Comparison of ENCODE assay signal across 8 cellular contexts in genomic region chr11:125404811-125405481, GRCh38.
A peak's percentile ranks its signal among the peaks of the same experiment; 100 is the strongest.
DNase-seq lines count a peak whose midpoint lies in the region; ATAC-seq and TF ChIP-seq lines count a peak whose summit lies in the region.

No MANE protein-coding gene starts in this region.

- no peaks in the 10 kb centered on the region for H3K36me3 Mint-ChIP-seq in HFFc6 (ENCODE audit: low read depth)

- H3K27me3 Mint-ChIP-seq in HFFc6 (ENCODE audit: insufficient read depth): peaks cover 41% of the 10 kb centered on the region

- ATAC-seq in left lobe of liver: peak; percentile 98

- DNase-seq in HFFc6 (peak; percentile 22), NCI-H1092 treated with DMSO at 0.1 percent for 48 hours (lab: John Stamatoyannopoulos, UW) (peak; percentile 51), left lobe of liver (ENCODE audit: low spot score) (peak; percentile 63), NCI-H146 (lab: John Stamatoyannopoulos, UW) (no peak)
- peak; percentile 58 to 64 for DNase-seq in activated CD4-positive, alpha-beta T cell treated with anti-CD3 and anti-CD28 coated beads for 24 hours (ENCODE audit: low read depth in 2 of 2)
- DNase-seq in central memory CD4-positive, alpha-beta T cell: peak; percentile 28
- DNase-seq in stimulated activated CD4-positive, alpha-beta T cell treated with anti-CD3 and anti-CD28 coated beads, TNF-alpha, amount 100 ng/mL, for 1 hour (ENCODE audit: low read depth in 3 of 3, low spot score in 1 of 3): peak; percentile 11 to 60 (median 28)

- H3K4me1 Mint-ChIP-seq in HFFc6 (ENCODE audit: low read depth): peaks cover 17% of the 10 kb centered on the region

- no peak overlapping the region for H3K27ac Mint-ChIP-seq in HFFc6

- peak overlapping the region; percentile 60 for H3K4me3 Mint-ChIP-seq in HFFc6

- TF ChIP-seq CTCF in GM12872 (IDR thresholded peaks at IDR 0.05; ENCODE audit: insufficient read depth, low read depth, low read length) (peak; percentile 99), HFFc6 (IDR thresholded peaks at IDR 0.05) (peak; percentile 97)

- H3K9me3 Mint-ChIP-seq in HFFc6: no peaks in the 10 kb centered on the region
